ENCODE assay signal across 5 cellular contexts in the genomic region with DNA sequence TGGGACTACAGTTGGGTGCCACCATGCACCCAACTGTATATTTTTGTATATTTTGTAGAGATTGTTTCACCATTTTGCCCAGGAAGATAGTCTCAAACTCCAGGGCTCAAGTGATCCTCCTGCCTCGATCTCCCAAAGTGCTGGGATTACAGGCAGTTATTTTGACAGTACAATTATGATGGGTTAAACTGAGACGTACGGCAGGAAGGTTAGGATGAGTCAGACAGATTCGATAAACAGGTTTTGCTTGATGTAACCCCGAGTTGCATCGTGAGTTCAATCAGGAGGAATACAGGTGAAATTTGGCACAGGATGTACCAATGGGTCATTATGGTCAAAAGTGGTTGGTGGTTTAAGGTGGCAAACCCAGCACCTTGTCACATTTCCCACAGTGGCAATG.
DNase-seq lines count a peak whose midpoint lies in the region; ATAC-seq and TF ChIP-seq lines count a peak whose summit lies in the region.
"Not testable (repeated sequence)": the region's sequence is repeated elsewhere in the genome, so short reads cannot be mapped to it uniquely, and the experiment has no call there.

No MANE protein-coding gene starts in this region.

- WGBS in mammary epithelial cell (ENCODE audit: low coverage, missing lambda C conversion rate), result 0% methylated on average over 1 of the region's 6 CpGs

- dilution Hi-C loops in mammary epithelial cell (cut with HindIII; ENCODE audit: low sequenced_read_pairs), result not testable (repeated sequence)

- peak; percentile 22 for ATAC-seq in activated CD8-positive, alpha-beta T cell treated with anti-CD3 and anti-CD28 coated beads for 36 hours
- peak; percentile 44 for ATAC-seq in effector memory CD8-positive, alpha-beta T cell (replicated peaks)
- ATAC-seq in foreskin keratinocyte, result peak; percentile 71

- not testable (repeated sequence) for H3K4me1 ChIP-seq in PC-9 (replicated peaks; ENCODE audit: insufficient read depth); mammary epithelial cell (ENCODE audit: insufficient read depth, low read length); foreskin keratinocyte

- not testable (repeated sequence) for H3K9ac ChIP-seq in mammary epithelial cell (ENCODE audit: insufficient read depth, low read length)

- not testable (repeated sequence) for H4K20me1 ChIP-seq in PC-9 (ENCODE audit: insufficient read depth); mammary epithelial cell (ENCODE audit: insufficient read depth, low read length)

- not testable (repeated sequence) for H2AFZ ChIP-seq in PC-9; mammary epithelial cell (ENCODE audit: low read depth, low read length)

- not testable (repeated sequence) for H3K27me3 ChIP-seq in PC-9 (ENCODE audit: insufficient read depth, low read depth); mammary epithelial cell (ENCODE audit: insufficient read depth, low read length); foreskin keratinocyte

- not testable (repeated sequence) for H3K79me2 ChIP-seq in PC-9 (ENCODE audit: low read depth); mammary epithelial cell (ENCODE audit: insufficient read depth, low read length)

- intact Hi-C loops in PC-9 (cut with micrococcal nuclease; ENCODE audit: unreplicated experiment); activated CD8-positive, alpha-beta T cell treated with anti-CD3 and anti-CD28 coated beads for 36 hours (cut with micrococcal nuclease); mammary epithelial cell (cut with micrococcal nuclease): not testable (repeated sequence)

- not testable (repeated sequence) for H3K27me3 Mint-ChIP-seq in activated CD8-positive, alpha-beta T cell treated with anti-CD3 and anti-CD28 coated beads for 36 hours
- peaks cover 5 to 10% of the 10 kb centered on the region in 2 donors for H3K27me3 Mint-ChIP-seq in effector memory CD8-positive, alpha-beta T cell

- H3K36me3 ChIP-seq in PC-9 (ENCODE audit: low read depth); mammary epithelial cell (ENCODE audit: insufficient read depth, low read length): not testable (repeated sequence)

- not testable (repeated sequence) for H3K27ac ChIP-seq in PC-9; mammary epithelial cell (ENCODE audit: insufficient read depth, low read depth, low read length); foreskin keratinocyte

- DNase-seq in PC-9, result peak in 1 of 2 experiments; percentile 51
- not testable (repeated sequence) for DNase-seq in activated CD8-positive, alpha-beta T cell treated with anti-CD3 and anti-CD28 coated beads for 36 hours; effector memory CD8-positive, alpha-beta T cell
- peak; percentile 0 for DNase-seq in mammary epithelial cell
- peak in 1 of 2 donors; percentile 1 for DNase-seq in foreskin keratinocyte

- CTCF ChIA-PET in PC-9 (lab: Charles Lee); activated CD8-positive, alpha-beta T cell treated with anti-CD3 and anti-CD28 coated beads for 36 hours (lab: Charles Lee); mammary epithelial cell (lab: Charles Lee; ENCODE audit: low non-redundant PET): not testable (repeated sequence)

- H3K4me2 ChIP-seq in PC-9, result peak overlapping the region; percentile 52
- H3K4me2 ChIP-seq in mammary epithelial cell (ENCODE audit: insufficient read depth, low read depth, low read length), result not testable (repeated sequence)

- in situ Hi-C loops in mammary epithelial cell (cut with MboI; ENCODE audit: low sequenced_read_pairs in 2 of 2), result not testable (repeated sequence)

- not testable (repeated sequence) for H3K4me1 Mint-ChIP-seq in activated CD8-positive, alpha-beta T cell treated with anti-CD3 and anti-CD28 coated beads for 36 hours (ENCODE audit: low read depth); effector memory CD8-positive, alpha-beta T cell (ENCODE audit: low read depth in 2 of 2)

- BruUV-seq in PC-9 (replicated peaks; lab: Mats Ljungman, UMichigan); mammary epithelial cell (replicated peaks; lab: Mats Ljungman, UMichigan): not testable (repeated sequence)

- H3F3A ChIP-seq in PC-9 (ENCODE audit: insufficient read depth, low read depth), result not testable (repeated sequence)

- not testable (repeated sequence) for TF ChIP-seq CTCF in PC-9 (conservative IDR thresholded peaks at IDR 0.05); activated CD8-positive, alpha-beta T cell treated with anti-CD3 and anti-CD28 coated beads for 36 hours (IDR thresholded peaks at IDR 0.05); mammary epithelial cell (conservative IDR thresholded peaks at IDR 0.05 in 1 of 2, IDR thresholded peaks at IDR 0.05 in 1 of 2; ENCODE audit: extremely low read depth in 1 of 2, insufficient read depth in 1 of 2, low read depth in 1 of 2, low read length in 2 of 2); foreskin keratinocyte (conservative IDR thresholded peaks at IDR 0.05)

- not testable (repeated sequence) for H3K9me2 ChIP-seq in PC-9 (ENCODE audit: insufficient read depth)

- not testable (repeated sequence) for H3K9me3 ChIP-seq in PC-9 (ENCODE audit: insufficient read depth, low read depth); mammary epithelial cell (replicated peaks; ENCODE audit: insufficient read depth, low read length)

- not testable (repeated sequence) for H3K4me3 ChIP-seq in PC-9; mammary epithelial cell (replicated peaks in 1 of 3; ENCODE audit: insufficient read depth in 1 of 3, low read depth in 2 of 3, low read length in 3 of 3)

- POLR2A ChIA-PET in PC-9 (lab: Charles Lee; ENCODE audit: unreplicated experiment); activated CD8-positive, alpha-beta T cell treated with anti-CD3 and anti-CD28 coated beads for 36 hours (lab: Charles Lee): not testable (repeated sequence)

- not testable (repeated sequence) for H3K4me3 Mint-ChIP-seq in activated CD8-positive, alpha-beta T cell treated with anti-CD3 and anti-CD28 coated beads for 36 hours; effector memory CD8-positive, alpha-beta T cell

- not testable (repeated sequence) for H3K27ac Mint-ChIP-seq in activated CD8-positive, alpha-beta T cell treated with anti-CD3 and anti-CD28 coated beads for 36 hours; effector memory CD8-positive, alpha-beta T cell

- not testable (repeated sequence) for H3K36me3 Mint-ChIP-seq in activated CD8-positive, alpha-beta T cell treated with anti-CD3 and anti-CD28 coated beads for 36 hours (ENCODE audit: low read depth); effector memory CD8-positive, alpha-beta T cell (ENCODE audit: insufficient read depth)

- not testable (repeated sequence) for H3K9me3 Mint-ChIP-seq in activated CD8-positive, alpha-beta T cell treated with anti-CD3 and anti-CD28 coated beads for 36 hours; effector memory CD8-positive, alpha-beta T cell
